Comparison of ENCODE assay signal across 8 cellular contexts in the genomic region with DNA sequence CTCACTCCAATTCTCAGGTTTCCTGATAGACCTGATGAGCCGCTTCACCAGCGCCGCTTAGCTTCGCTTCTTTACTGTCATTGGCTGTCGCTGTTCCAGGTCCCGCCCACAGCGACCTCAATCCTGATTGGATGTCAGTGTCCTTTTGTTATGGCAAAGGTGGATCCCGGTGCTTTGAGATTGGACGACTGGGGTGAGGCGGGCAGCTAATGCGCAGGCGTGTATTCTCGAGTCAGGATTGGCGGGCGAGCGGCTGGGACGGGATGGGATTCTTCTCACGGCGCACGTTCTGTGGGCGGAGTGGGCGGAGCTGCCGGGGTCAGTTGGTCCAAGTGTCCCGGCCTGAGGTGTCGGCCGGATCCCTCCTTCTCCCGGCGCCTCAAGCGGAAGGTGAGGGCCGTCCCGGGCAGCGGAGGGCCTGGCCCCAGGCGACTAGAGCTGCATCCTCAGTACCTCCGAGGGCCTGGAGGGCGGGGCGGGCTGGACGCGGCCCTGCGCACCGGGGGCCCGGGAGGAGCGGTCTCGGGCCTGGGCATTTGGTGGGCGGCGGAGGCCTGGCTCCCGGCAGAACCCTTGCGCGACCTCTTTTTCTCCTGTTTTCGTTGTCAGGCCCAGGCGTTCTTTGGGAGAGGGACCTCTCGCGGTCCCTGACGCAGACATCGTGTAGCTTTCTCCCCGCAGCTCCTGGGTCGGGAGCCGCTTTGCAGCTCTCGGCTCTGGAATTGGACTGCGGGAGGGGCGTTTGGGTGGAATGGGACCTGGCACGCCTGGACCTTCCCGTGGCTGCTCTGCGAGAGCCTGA. TPM values are rescaled to one million over a fixed set of nuclear protein-coding genes. Genes with fewer than 3 reads are reported as not detected.
A peak's percentile ranks its signal among the peaks of the same experiment; 100 is the strongest.
DNase-seq lines count a peak whose midpoint lies in the region; ATAC-seq and TF ChIP-seq lines count a peak whose summit lies in the region.

TSS of gene SCOC (plus strand) at position 319 of the 802 bp plus-strand sequence. CDS start 5,525 bp downstream, outside the sequence.

- TF ChIP-seq CTCF in CD8-positive, alpha-beta T cell (IDR thresholded peaks at IDR 0.05), result no peak

- no peaks in the 10 kb centered on the region for H3K9me3 Mint-ChIP-seq in CD8-positive, alpha-beta T cell
- no peaks in the 10 kb centered on the region for H3K9me3 Mint-ChIP-seq in effector memory CD8-positive, alpha-beta T cell

- H3K36me3 Mint-ChIP-seq in CD8-positive, alpha-beta T cell, result no peaks in the 10 kb centered on the region
- H3K36me3 Mint-ChIP-seq in effector memory CD8-positive, alpha-beta T cell (ENCODE audit: insufficient read depth), result no peaks in the 10 kb centered on the region

- H3K27me3 Mint-ChIP-seq in CD8-positive, alpha-beta T cell (ENCODE audit: low read depth), result no peaks in the 10 kb centered on the region
- no peaks in the 10 kb centered on the region for H3K27me3 Mint-ChIP-seq in effector memory CD8-positive, alpha-beta T cell

- H3K4me1 Mint-ChIP-seq in CD8-positive, alpha-beta T cell (ENCODE audit: low read depth), result peaks cover 37% of the 10 kb centered on the region
- peaks cover 15 to 31% of the 10 kb centered on the region in 2 donors for H3K4me1 Mint-ChIP-seq in effector memory CD8-positive, alpha-beta T cell (ENCODE audit: low read depth in 2 of 2)

- H3K27me3 ChIP-seq in CD8-positive, alpha-beta T cell (ENCODE audit: insufficient read depth, low read length), result no peaks in the 10 kb centered on the region

- H3K27ac Mint-ChIP-seq in CD8-positive, alpha-beta T cell, result peak within 1 kb of the TSS; percentile 76
- H3K27ac Mint-ChIP-seq in effector memory CD8-positive, alpha-beta T cell, result no peak within 1 kb of the TSS

- DNase-seq in CD8-positive, alpha-beta T cell, result peak; percentile 90 to 98 (median 93)
- DNase-seq in HS-27A (ENCODE audit: low read depth) (peak; percentile 99), NK-92 (lab: John Stamatoyannopoulos, UW; ENCODE audit: unreplicated experiment) (peak; percentile 80), medulla oblongata (ENCODE audit: extremely low spot score) (peak; percentile 100)
- peak; percentile 93 to 95 for DNase-seq in activated CD8-positive, alpha-beta memory T cell treated with anti-CD3 and anti-CD28 coated beads for 4 hours (ENCODE audit: low read depth in 2 of 2)
- DNase-seq in effector memory CD8-positive, alpha-beta T cell, result peak; percentile 93 to 94 (median 93)
- DNase-seq in stimulated activated CD8-positive, alpha-beta memory T cell treated with anti-CD3 and anti-CD28 coated beads, Interleukin-12 subunit alpha, Interleukin-12 subunit beta, amount 100 ng/mL, for 1 hour (ENCODE audit: low read depth), result peak; percentile 95

- peak within 1 kb of the TSS; percentile 81 for H3K27ac ChIP-seq in CD8-positive, alpha-beta T cell (ENCODE audit: low read depth, low read length)

- no peaks in the 10 kb centered on the region for H3K36me3 ChIP-seq in CD8-positive, alpha-beta T cell (ENCODE audit: insufficient read depth, low read length)

- intact Hi-C loops in CD8-positive, alpha-beta T cell (cut with DNase I, micrococcal nuclease), result loop anchor here (1.0 to 10.0 kb wide), 13 partner anchors 13 to 1359 kb away; partner anchors contain the start of genes ELMOD2 (in 2 of the 2), MAML3 (in 2 of the 2), NOCT (in 2 of the 2) and RAB33B (in 2 of the 2)

- POLR2A ChIA-PET in CD8-positive, alpha-beta T cell (lab: Charles Lee), result interaction anchor here (0.8 to 1.3 kb wide), 8 partner anchors 9 to 323 kb away, joined by 3 to 5 read pairs (median 3); partner anchors contain the start of gene MAML3

- H3K4me3 ChIP-seq in CD8-positive, alpha-beta T cell (ENCODE audit: low read depth, low read length), result peak within 1 kb of the TSS; percentile 92

- H3K9me3 ChIP-seq in CD8-positive, alpha-beta T cell (ENCODE audit: low read length), result no peaks in the 10 kb centered on the region

- peak; percentile 94 for ATAC-seq in CD8-positive, alpha-beta T cell
- peak; percentile 96 for ATAC-seq in GM19467 (IDR thresholded peaks at IDR 0.05; ENCODE audit: unreplicated experiment)
- peak; percentile 92 for ATAC-seq in effector memory CD8-positive, alpha-beta T cell (replicated peaks)

- peaks cover 20% of the 10 kb centered on the region for H3K4me1 ChIP-seq in CD8-positive, alpha-beta T cell (ENCODE audit: insufficient read depth, low read length)

- no peak within 1 kb of the TSS for H3K4me3 Mint-ChIP-seq in CD8-positive, alpha-beta T cell
- H3K4me3 Mint-ChIP-seq in effector memory CD8-positive, alpha-beta T cell, result no peak within 1 kb of the TSS

- CTCF ChIA-PET in CD8-positive, alpha-beta T cell (lab: Charles Lee), result interaction anchor here (0.6 to 3.1 kb wide), 6 partner anchors 10 to 151 kb away, joined by 3 to 28 read pairs (median 4); partner anchors contain the start of genes CLGN and ELMOD2

RNA-seq across cellular contexts. Expression of gene SCOC, which starts in this region (rescaled TPM):
- total RNA-seq in CD8-positive, alpha-beta T cell, result 1 to 10 TPM; 7.1 to 8.3 TPM

Comparison
In these comparisons a context has a peak if more than half of its experiments do, and no peak if none do; other contexts are left out.
1. Peak in every context shown above with its lines: DNase-seq, ATAC-seq, H3K4me3 ChIP-seq and H3K27ac ChIP-seq.